Comparison of ENCODE assay signal across 21 cellular contexts in the genomic region with DNA sequence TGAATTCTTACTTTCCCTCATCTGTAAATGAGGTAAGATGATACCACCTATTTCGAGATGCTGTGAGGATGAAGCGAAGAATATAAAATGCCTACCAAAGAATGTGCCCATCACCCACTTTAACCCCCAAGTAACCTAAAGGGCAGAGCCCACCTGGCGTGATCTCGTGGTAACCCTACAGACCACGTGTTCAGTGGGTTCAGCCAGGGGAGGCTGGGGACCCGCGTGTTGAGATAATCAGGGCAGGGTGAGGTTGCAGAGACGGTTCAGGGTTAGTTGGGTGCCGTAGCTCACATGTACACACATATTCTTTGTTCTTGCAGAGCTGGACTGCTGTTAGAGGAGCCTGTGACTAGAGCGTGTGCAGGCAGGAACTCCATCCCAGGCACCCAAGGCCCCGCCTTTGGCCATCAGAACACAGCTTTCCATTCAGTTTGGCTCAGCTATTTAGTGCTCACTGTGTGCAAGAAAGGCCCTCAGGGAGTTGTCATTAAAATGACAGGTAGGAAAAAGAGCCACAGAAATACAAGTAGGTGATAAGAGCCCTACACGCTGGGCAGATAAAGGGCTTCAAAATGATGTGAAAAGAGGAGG. TPM values are rescaled to one million over a fixed set of nuclear protein-coding genes. Genes with fewer than 3 reads are reported as not detected.
"Had no signal": no experiment of that assay in that cellular context is flagged by ENCODE, and none has a peak within 500 bp of the region (broad histone marks: within the 10 kb centered on the region; RNA-seq: fewer than 3 reads in every experiment).

No MANE protein-coding gene starts in this region.

- H3K27me3 ChIP-seq: body of pancreas, colonic mucosa, hepatocyte, upper lobe of left lung had no signal

- H3K4me3 ChIP-seq: body of pancreas, colonic mucosa, esophagus squamous epithelium, hepatocyte, left ventricle myocardium inferior, skin epidermis, upper lobe of left lung had no signal

- H3K4me2 ChIP-seq: hepatocyte had no signal

- H2AFZ ChIP-seq: hepatocyte had no signal

- H3K36me3 ChIP-seq: colonic mucosa, esophagus squamous epithelium, left ventricle myocardium inferior, neutrophil, upper lobe of left lung had no signal

- H3K4me1 ChIP-seq: body of pancreas, colonic mucosa, esophagus squamous epithelium, left ventricle myocardium inferior, upper lobe of left lung had no signal

- H3K9me3 ChIP-seq: body of pancreas, colonic mucosa, esophagus squamous epithelium, left ventricle myocardium inferior, neutrophil, upper lobe of left lung had no signal

- H3K27ac ChIP-seq: body of pancreas, colonic mucosa, esophagus squamous epithelium, hepatocyte, left ventricle myocardium inferior, neutrophil, skin epidermis, upper lobe of left lung had no signal

- DNase-seq: activated CD4-positive, alpha-beta T cell treated with anti-CD3 and anti-CD28 coated beads, Interleukin-2, amount 50 U/mL, for 1 hour; activated CD8-positive, alpha-beta memory T cell treated with anti-CD3 and anti-CD28 coated beads for 24 hours; activated naive CD8-positive, alpha-beta T cell treated with anti-CD3 and anti-CD28 coated beads for 36 hours; amygdala; body of pancreas; central memory CD4-positive, alpha-beta T cell; colonic mucosa; esophagus squamous epithelium; kidney; left ventricle myocardium inferior; naive thymus-derived CD8-positive, alpha-beta T cell; posterior cingulate gyrus; retina; stimulated activated CD4-positive, alpha-beta T cell treated with anti-CD3 and anti-CD28 coated beads, Interleukin-4, amount 100 ng/mL, for 4 hours; stimulated activated CD8-positive, alpha-beta memory T cell treated with anti-CD3 and anti-CD28 coated beads, Interleukin-4, amount 100 ng/mL, for 48 hours; stimulated activated naive CD8-positive, alpha-beta T cell treated with anti-CD3 and anti-CD28 coated beads, Interleukin-15, Interleukin-2, amounts not matched to agents 100 U/mL and 50 U/mL, for 24 hours; T-helper 9 cell; upper lobe of left lung had no signal

RNA-seq across cellular contexts. Expression of a gene that starts 56.5 kb away (rescaled TPM):
- polyA plus RNA-seq: naive thymus-derived CD8-positive, alpha-beta T cell had no signal
